Comparison of ENCODE assay signal across 13 cellular contexts in the genomic region with DNA sequence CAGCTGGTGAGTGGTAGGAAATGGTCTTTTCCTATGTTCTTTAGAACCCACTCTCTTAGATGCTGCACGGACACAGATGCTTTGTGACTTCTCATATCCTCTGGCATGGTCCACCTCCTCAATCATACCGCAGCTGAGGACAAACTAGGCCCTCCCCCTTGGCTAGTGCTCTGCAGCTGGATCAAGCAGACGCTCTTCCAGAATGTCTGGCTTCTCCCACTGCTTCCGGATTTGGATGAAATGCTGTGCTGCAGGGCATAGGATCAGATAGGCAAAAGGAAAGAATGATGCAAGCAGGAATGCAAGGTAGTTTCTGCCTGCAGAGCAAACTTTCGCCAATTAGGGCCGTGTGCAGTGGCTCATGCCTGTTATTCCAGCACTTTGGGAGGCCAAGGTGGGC.
DNase-seq lines count a peak whose midpoint lies in the region; ATAC-seq and TF ChIP-seq lines count a peak whose summit lies in the region.
"Had no signal": no experiment of that assay in that cellular context is flagged by ENCODE, and none has a peak within 500 bp of the region (broad histone marks: within the 10 kb centered on the region; RNA-seq: fewer than 3 reads in every experiment).

No MANE protein-coding gene starts in this region.

- no peaks in the 10 kb centered on the region for H3K36me3 Mint-ChIP-seq in HFFc6 (ENCODE audit: low read depth)
- H3K36me3 Mint-ChIP-seq: brain had no signal

- H3K36me3 ChIP-seq in colonic mucosa = no peaks in the 10 kb centered on the region
- H3K36me3 ChIP-seq in tibial artery = no peaks in the 10 kb centered on the region
- no peaks in the 10 kb centered on the region for H3K36me3 ChIP-seq in PC-3 (ENCODE audit: low read depth, low read length)
- H3K36me3 ChIP-seq: SJSA1 had no signal

- CTCF ChIA-PET in PC-3 (lab: Charles Lee) = no interaction called here

- H3K4me3 ChIP-seq in colonic mucosa (no peak overlapping the region), tibial artery (no peak overlapping the region), PC-3 (ENCODE audit: low read length) (no peak overlapping the region)
- H3K4me3 ChIP-seq: SJSA1 had no signal

- peak overlapping the region; percentile 78 for H3K27ac Mint-ChIP-seq in HFFc6
- H3K27ac Mint-ChIP-seq: brain had no signal

- H2AFZ ChIP-seq in PC-3 (ENCODE audit: low read length) = no peak overlapping the region

- H3F3A ChIP-seq in PC-3 (ENCODE audit: low read length, unreplicated experiment) = no peaks in the 10 kb centered on the region

- no peak for ATAC-seq in HG02798 (IDR thresholded peaks at IDR 0.05; ENCODE audit: poor library complexity, unreplicated experiment)
- ATAC-seq in PC-3 = no peak

- H3K9me3 Mint-ChIP-seq in HFFc6 = no peaks in the 10 kb centered on the region

- no peak overlapping the region for H3K4me2 ChIP-seq in PC-3 (ENCODE audit: low read length)

- H3K4me1 ChIP-seq in colonic mucosa (no peaks in the 10 kb centered on the region), tibial artery (peaks cover 0 to 52% (median 21%) of the 10 kb centered on the region in 4 donors), PC-3 (ENCODE audit: insufficient read depth, low read length) (peaks cover 5% of the 10 kb centered on the region; the same call in 1 of the 2 replicates)

- intact Hi-C loops in colonic mucosa (cut with DNase I) = no loop called here
- intact Hi-C loops in tibial artery (cut with DNase I; ENCODE audit: low total_unique reads) = loop anchor here (10.0 kb wide), 1 partner anchor 75 kb away; no protein-coding TSS in a partner anchor
- intact Hi-C loops in PC-3 (cut with micrococcal nuclease) = no loop called here

- no peak overlapping the region for H3K27ac ChIP-seq in colonic mucosa
- H3K27ac ChIP-seq in tibial artery = peak overlapping the region; percentile 51 to 80
- no peak overlapping the region for H3K27ac ChIP-seq in PC-3 (ENCODE audit: low read length)
- H3K27ac ChIP-seq: SJSA1 had no signal

- no peaks in the 10 kb centered on the region for H3K79me2 ChIP-seq in PC-3 (ENCODE audit: low read length)

- TF ChIP-seq CTCF in HFFc6 (IDR thresholded peaks at IDR 0.05) (no peak), colonic mucosa (IDR thresholded peaks at IDR 0.05) (no peak), tibial artery (IDR thresholded peaks at IDR 0.05) (no peak), PC-3 (conservative IDR thresholded peaks at IDR 0.05; ENCODE audit: low read depth, low read length) (no peak), GM13976 (IDR thresholded peaks at IDR 0.05; ENCODE audit: borderline replicate concordance, control extremely low read depth, extremely low read depth, insufficient read depth, missing control alignments) (no peak)

- no TSS peak for BruUV-seq in PC-3 (replicated peaks; lab: Mats Ljungman, UMichigan)

- H3K4me1 Mint-ChIP-seq in HFFc6 (ENCODE audit: low read depth) = peaks cover 43% of the 10 kb centered on the region
- H3K4me1 Mint-ChIP-seq: brain had no signal

- DNase-seq in HFFc6 = peak; percentile 42
- peak; percentile 29 for DNase-seq in colonic mucosa
- DNase-seq in iris pigment epithelial cell (ENCODE audit: low read depth) = peak; percentile 68
- peak; percentile 72 to 74 for DNase-seq in tibial artery
- DNase-seq in PC-3 = no peak
- DNase-seq in GM13976 (ENCODE audit: low spot score) = no peak
- no peak for DNase-seq in activated T-cell treated with anti-CD3 and anti-CD28 coated beads, Interleukin-2, amount 50 U/mL, for 48 hours
- DNase-seq: GDM1, hippocampal formation, NCI-H1694 had no signal

- no peaks in the 10 kb centered on the region for H3K9me2 ChIP-seq in PC-3 (replicated peaks; ENCODE audit: low read length)

- H3K27me3 ChIP-seq in colonic mucosa (no peaks in the 10 kb centered on the region), tibial artery (no peaks in the 10 kb centered on the region), PC-3 (ENCODE audit: low read length) (no peaks in the 10 kb centered on the region)
- H3K27me3 ChIP-seq: SJSA1 had no signal

- no peaks in the 10 kb centered on the region for H4K20me1 ChIP-seq in PC-3 (ENCODE audit: low read length)

- in situ Hi-C loops in GM13976 (cut with MboI; ENCODE audit: low sequenced_read_pairs, unreplicated experiment) = no loop called here

- H3K9me3 ChIP-seq in colonic mucosa = no peaks in the 10 kb centered on the region
- no peaks in the 10 kb centered on the region for H3K9me3 ChIP-seq in tibial artery
- H3K9me3 ChIP-seq in PC-3 (ENCODE audit: low read length) = no peaks in the 10 kb centered on the region
- H3K9me3 ChIP-seq: SJSA1 had no signal

- POLR2A ChIA-PET in PC-3 (lab: Charles Lee; ENCODE audit: unreplicated experiment) = no interaction called here

- no peak overlapping the region; the same call in 1 of the 2 replicates for H3K4me3 Mint-ChIP-seq in HFFc6
- H3K4me3 Mint-ChIP-seq: brain had no signal

- H3K9ac ChIP-seq in colonic mucosa (ENCODE audit: low read depth in 2 of 2, low read length in 2 of 2) = no peak overlapping the region
- H3K9ac ChIP-seq in PC-3 (ENCODE audit: low read length) = no peak overlapping the region

- no peaks in the 10 kb centered on the region for H3K27me3 Mint-ChIP-seq in HFFc6 (ENCODE audit: insufficient read depth)
- H3K27me3 Mint-ChIP-seq: brain had no signal

Comparison
In these comparisons a context has a peak if more than half of its experiments do, and no peak if none do; other contexts are left out.
1. DNase-seq: peak in HFFc6 (single experiment), colonic mucosa (single experiment), iris pigment epithelial cell (single experiment) and tibial artery (2 of 2); none in PC-3 (single experiment), GM13976 (single experiment) and activated T-cell treated with anti-CD3 and anti-CD28 coated beads, Interleukin-2, amount 50 U/mL, for 48 hours (0 of 2).
2. H3K27ac ChIP-seq: peak in tibial artery (2 of 2); none in colonic mucosa (single experiment) and PC-3 (single experiment).